In genomic region chr14:80211143-80212024, GRCh38 we compare ENCODE assay signal across 8 cellular contexts. TPM values are rescaled to one million over a fixed set of nuclear protein-coding genes. Genes with fewer than 3 reads are reported as not detected.
DNase-seq lines count a peak whose midpoint lies in the region; ATAC-seq, FAIRE-seq and TF ChIP-seq lines count a peak whose summit lies in the region.

DIO2 (minus strand) TSS chr14:80211504; CDS start chr14:80211472, 32 bp downstream.

- peaks cover 0 to 3% of the 10 kb centered on the region in 2 donors for H3K4me1 ChIP-seq in ascending aorta
- H3K4me1 ChIP-seq in small intestine (ENCODE audit: control insufficient read depth in 2 of 2, insufficient read depth in 1 of 2, low read depth in 1 of 2, low read length in 1 of 2), result no peaks in the 10 kb centered on the region

- H3K27me3 ChIP-seq in ascending aorta (no peaks in the 10 kb centered on the region), small intestine (ENCODE audit: control insufficient read depth in 2 of 2, insufficient read depth in 2 of 2, low read length in 2 of 2) (no peaks in the 10 kb centered on the region)

- no peak for FAIRE-seq in small intestine (lab: Jason Lieb, UNC)

- H3K4me3 ChIP-seq in ascending aorta (peak within 1 kb of the TSS; percentile 35 to 52), small intestine (ENCODE audit: low read depth in 1 of 2, low read length in 2 of 2) (no peak within 1 kb of the TSS)

- H3K36me3 ChIP-seq in ascending aorta (no peaks in the 10 kb centered on the region), small intestine (ENCODE audit: control insufficient read depth in 2 of 2, insufficient read depth in 2 of 2, low read length in 2 of 2) (no peaks in the 10 kb centered on the region)

- ATAC-seq in GM18502 (IDR thresholded peaks at IDR 0.05; ENCODE audit: poor library complexity, unreplicated experiment), result peak; percentile 23
- no peak for ATAC-seq in HG03108 (IDR thresholded peaks at IDR 0.05; ENCODE audit: unreplicated experiment)
- no peak for ATAC-seq in HG02970 (IDR thresholded peaks at IDR 0.05; ENCODE audit: low FRiP score, unreplicated experiment)

- H3K9me3 ChIP-seq in ascending aorta, result no peaks in the 10 kb centered on the region
- H3K9me3 ChIP-seq in small intestine (ENCODE audit: control insufficient read depth, low read depth), result no peaks in the 10 kb centered on the region

- DNase-seq in ascending aorta (ENCODE audit: low spot score in 2 of 2) (peak in 1 of 2 donors; percentile 68), hypothalamus (lab: John Stamatoyannopoulos, UW) (peak in 44 of 51 donors; percentile 1 to 74 (median 45)), small intestine (peak; percentile 0), 8988T (no peak), NCI-H146 treated with DMSO at 0.1 percent for 48 hours (lab: John Stamatoyannopoulos, UW; ENCODE audit: unreplicated experiment) (no peak)

- WGBS in small intestine, 3 donors, result 41 to 58% (median 44%) methylated on average over 17 of the region's 17 CpGs

- no peak within 1 kb of the TSS for H3K27ac ChIP-seq in ascending aorta
- H3K27ac ChIP-seq in small intestine (ENCODE audit: low read depth in 1 of 2, low read length in 1 of 2), result peak within 1 kb of the TSS in 1 of 2 donors; percentile 32

- no peak for TF ChIP-seq CTCF in ascending aorta (IDR thresholded peaks at IDR 0.05)

- intact Hi-C loops in ascending aorta (cut with DNase I), result no loop called here

RNA-seq across cellular contexts. Expression of gene DIO2, which starts in this region (rescaled TPM):
- 17.8 TPM for total RNA-seq in ascending aorta
- 1 to 10 TPM in 2 of 3 donors, under 1 TPM in 1; 0.07 to 3.8 (median 2.0) TPM for polyA plus RNA-seq in small intestine

Comparison
In these comparisons a context has a peak if more than half of its experiments do, and no peak if none do; other contexts are left out.
1. DNase-seq: peak in hypothalamus (44 of 51) and small intestine (single experiment); none in 8988T (single experiment) and NCI-H146 treated with DMSO at 0.1 percent for 48 hours (single experiment).
2. H3K4me3 ChIP-seq: peak in ascending aorta (2 of 2); none in small intestine (0 of 2).